12 cellular contexts compared by ENCODE assay signal in genomic region chr11:32426819-32427615, GRCh38. TPM values are rescaled to one million over a fixed set of nuclear protein-coding genes. Genes with fewer than 3 reads are reported as not detected.
DNase-seq lines count a peak whose midpoint lies in the region; FAIRE-seq and TF ChIP-seq lines count a peak whose summit lies in the region.
"Had no signal": no experiment of that assay in that cellular context is flagged by ENCODE, and none has a peak within 500 bp of the region (broad histone marks: within the 10 kb centered on the region; RNA-seq: fewer than 3 reads in every experiment).

No MANE protein-coding gene starts in this region.

- H3K27me3 ChIP-seq in suprapubic skin = peaks cover 90% of the 10 kb centered on the region

- TF ChIP-seq POLR2A in suprapubic skin (IDR thresholded peaks at IDR 0.05) = no peak

- no peak overlapping the region for H3K27ac ChIP-seq in coronary artery
- H3K27ac ChIP-seq in suprapubic skin = no peak overlapping the region

- peaks cover 5% of the 10 kb centered on the region for H3K36me3 Mint-ChIP-seq in activated T-helper 2 cell treated with anti-CD3 and anti-CD28 coated beads, Interferon-gamma antibody, Interleukin-2, Interleukin-4, amounts not matched to agents 10 μg/mL and 5 μg/mL and 100 μg/mL, durations not matched to agents 14 hours and 24 hours and 36 hours (ENCODE audit: low read depth)

- TF ChIP-seq EP300 in suprapubic skin (IDR thresholded peaks at IDR 0.05) = no peak

- H3K4me3 ChIP-seq in coronary artery (peak overlapping the region; percentile 34), suprapubic skin (peak overlapping the region; percentile 16)

- DNase-seq in activated CD4-positive, alpha-beta T cell treated with anti-CD3 and anti-CD28 coated beads for 48 hours = peak; percentile 16
- DNase-seq in activated CD4-positive, alpha-beta T cell treated with anti-CD3 and anti-CD28 coated beads, Interleukin-2, amount 50 U/mL, for 4 hours = no peak
- no peak for DNase-seq in coronary artery (ENCODE audit: low spot score)
- DNase-seq in iPS-NIHi7 (ENCODE audit: extremely low spot score) = peak; percentile 59
- DNase-seq in suprapubic skin (ENCODE audit: low spot score in 2 of 2) = no peak
- no peak for DNase-seq in anterior cingulate cortex (lab: John Stamatoyannopoulos, UW)
- no peak for DNase-seq in RCC 7860 (ENCODE audit: low spot score)
- no peak for DNase-seq in activated T-helper 2 cell treated with anti-CD3 and anti-CD28 coated beads, Interferon-gamma antibody, Interleukin-2, Interleukin-4, amounts not matched to agents 10 μg/mL and 5 μg/mL and 100 μg/mL, durations not matched to agents 14 hours and 24 hours and 36 hours (ENCODE audit: low spot score)
- DNase-seq: cerebellar nuclear complex, foreskin melanocyte had no signal

- peaks cover 15% of the 10 kb centered on the region for H3K4me1 Mint-ChIP-seq in activated T-helper 2 cell treated with anti-CD3 and anti-CD28 coated beads, Interferon-gamma antibody, Interleukin-2, Interleukin-4, amounts not matched to agents 10 μg/mL and 5 μg/mL and 100 μg/mL, durations not matched to agents 14 hours and 24 hours and 36 hours (ENCODE audit: low read depth)

- H3K9me3 Mint-ChIP-seq in activated T-helper 2 cell treated with anti-CD3 and anti-CD28 coated beads, Interferon-gamma antibody, Interleukin-2, Interleukin-4, amounts not matched to agents 10 μg/mL and 5 μg/mL and 100 μg/mL, durations not matched to agents 14 hours and 24 hours and 36 hours = no peaks in the 10 kb centered on the region

- no peak overlapping the region for H3K4me3 Mint-ChIP-seq in activated T-helper 2 cell treated with anti-CD3 and anti-CD28 coated beads, Interferon-gamma antibody, Interleukin-2, Interleukin-4, amounts not matched to agents 10 μg/mL and 5 μg/mL and 100 μg/mL, durations not matched to agents 14 hours and 24 hours and 36 hours (ENCODE audit: low read depth)

- H3K4me1 ChIP-seq in suprapubic skin = peaks cover 11% of the 10 kb centered on the region

- WGBS in suprapubic skin = 4% methylated on average over 54 of the region's 59 CpGs

- intact Hi-C loops in activated T-helper 2 cell treated with anti-CD3 and anti-CD28 coated beads, Interferon-gamma antibody, Interleukin-2, Interleukin-4, amounts not matched to agents 10 μg/mL and 5 μg/mL and 100 μg/mL, durations not matched to agents 14 hours and 24 hours and 36 hours (cut with micrococcal nuclease) = no loop called here

- no peaks in the 10 kb centered on the region for H3K36me3 ChIP-seq in suprapubic skin

- peaks cover 81% of the 10 kb centered on the region for H3K27me3 Mint-ChIP-seq in activated T-helper 2 cell treated with anti-CD3 and anti-CD28 coated beads, Interferon-gamma antibody, Interleukin-2, Interleukin-4, amounts not matched to agents 10 μg/mL and 5 μg/mL and 100 μg/mL, durations not matched to agents 14 hours and 24 hours and 36 hours (ENCODE audit: low read depth)

- no peak for TF ChIP-seq CTCF in coronary artery (IDR thresholded peaks at IDR 0.05)
- no peak for TF ChIP-seq CTCF in suprapubic skin (IDR thresholded peaks at IDR 0.05)

- no peak for FAIRE-seq in RCC 7860 (lab: Jason Lieb, UNC)
- FAIRE-seq: H54 had no signal

- no peaks in the 10 kb centered on the region for H3K9me3 ChIP-seq in suprapubic skin

- no peak overlapping the region for H3K27ac Mint-ChIP-seq in activated T-helper 2 cell treated with anti-CD3 and anti-CD28 coated beads, Interferon-gamma antibody, Interleukin-2, Interleukin-4, amounts not matched to agents 10 μg/mL and 5 μg/mL and 100 μg/mL, durations not matched to agents 14 hours and 24 hours and 36 hours

RNA-seq across cellular contexts. Expression of gene WT1, which starts 8.3 kb away (rescaled TPM):
- not detected for total RNA-seq in suprapubic skin
- total RNA-seq in activated T-helper 2 cell treated with anti-CD3 and anti-CD28 coated beads, Interferon-gamma antibody, Interleukin-2, Interleukin-4, amounts not matched to agents 10 μg/mL and 5 μg/mL and 100 μg/mL, durations not matched to agents 14 hours and 24 hours and 36 hours = not detected in 2 replicates
- total RNA-seq: G401 had no signal

Comparison
In these comparisons a context has a peak if more than half of its experiments do, and no peak if none do; other contexts are left out.
1. DNase-seq: peak in activated CD4-positive, alpha-beta T cell treated with anti-CD3 and anti-CD28 coated beads for 48 hours (single experiment) and iPS-NIHi7 (single experiment); none in activated CD4-positive, alpha-beta T cell treated with anti-CD3 and anti-CD28 coated beads, Interleukin-2, amount 50 U/mL, for 4 hours (0 of 2), coronary artery (single experiment), suprapubic skin (0 of 2), anterior cingulate cortex (0 of 58), RCC 7860 (single experiment) and activated T-helper 2 cell treated with anti-CD3 and anti-CD28 coated beads, Interferon-gamma antibody, Interleukin-2, Interleukin-4, amounts not matched to agents 10 μg/mL and 5 μg/mL and 100 μg/mL, durations not matched to agents 14 hours and 24 hours and 36 hours (single experiment).